9 cellular contexts compared by ENCODE assay signal in genomic region chr19:55178781-55179569, GRCh38. TPM values are rescaled to one million over a fixed set of nuclear protein-coding genes. Genes with fewer than 3 reads are reported as not detected.
DNase-seq lines count a peak whose midpoint lies in the region; ATAC-seq, FAIRE-seq and TF ChIP-seq lines count a peak whose summit lies in the region.
"Had no signal": no experiment of that assay in that cellular context is flagged by ENCODE, and none has a peak within 500 bp of the region (broad histone marks: within the 10 kb centered on the region; RNA-seq: fewer than 3 reads in every experiment).

No MANE protein-coding gene starts in this region.

- H3K27ac Mint-ChIP-seq in astrocyte (ENCODE audit: unreplicated experiment): peak overlapping the region; percentile 78

- H3K4me3 Mint-ChIP-seq in astrocyte (ENCODE audit: unreplicated experiment): peak overlapping the region; percentile 80

- peaks cover 2% of the 10 kb centered on the region for H3K9me3 Mint-ChIP-seq in astrocyte (ENCODE audit: unreplicated experiment)

- peak overlapping the region; percentile 51 for H3K4me3 ChIP-seq in astrocyte (ENCODE audit: insufficient read depth, low read depth, low read length)
- peak overlapping the region; percentile 60 for H3K4me3 ChIP-seq in iPS-11a (ENCODE audit: low read depth, low read length)
- H3K4me3 ChIP-seq in small intestine (ENCODE audit: low read depth in 1 of 2, low read length in 2 of 2): no peak overlapping the region

- H3K36me3 ChIP-seq in astrocyte (ENCODE audit: insufficient read depth, low read length) (no peaks in the 10 kb centered on the region), small intestine (ENCODE audit: control insufficient read depth in 2 of 2, insufficient read depth in 2 of 2, low read length in 2 of 2) (peaks cover 0 to 3% of the 10 kb centered on the region in 2 donors)

- 4 to 9% (median 8%) methylated on average over 56 to 58 of the region's 58 CpGs for WGBS in small intestine, 3 donors

- peak; percentile 78 for ATAC-seq in HG02623 (IDR thresholded peaks at IDR 0.05; ENCODE audit: unreplicated experiment)

- H3K79me2 ChIP-seq in astrocyte (ENCODE audit: insufficient read depth, low read length): no peaks in the 10 kb centered on the region

- H4K20me1 ChIP-seq in astrocyte (ENCODE audit: insufficient read depth, low read length): peaks cover 6% of the 10 kb centered on the region

- H3K4me2 ChIP-seq in astrocyte (ENCODE audit: low read length): peak overlapping the region; percentile 89

- H3K27me3 ChIP-seq in astrocyte (ENCODE audit: insufficient read depth, low read length) (peaks cover 15% of the 10 kb centered on the region), small intestine (ENCODE audit: control insufficient read depth in 2 of 2, insufficient read depth in 2 of 2, low read length in 2 of 2) (peaks cover 7 to 22% of the 10 kb centered on the region in 2 donors)

- DNase-seq in GDM1 (lab: John Stamatoyannopoulos, UW): peak; percentile 68
- peak; percentile 88 for DNase-seq in NCI-H1694 (lab: John Stamatoyannopoulos, UW)
- DNase-seq in T-helper 9 cell: peak; percentile 95
- DNase-seq in astrocyte (ENCODE audit: low read depth): peak; percentile 70
- peak; percentile 64 for DNase-seq in small intestine
- no peak for DNase-seq in HT-29 (ENCODE audit: low spot score)

- H3K9ac ChIP-seq in astrocyte (ENCODE audit: low read length): peak overlapping the region; percentile 62

- FAIRE-seq in astrocyte (lab: Jason Lieb, UNC) (no peak), small intestine (lab: Jason Lieb, UNC) (no peak)

- peaks cover 3% of the 10 kb centered on the region for H3K9me3 ChIP-seq in astrocyte (ENCODE audit: insufficient read depth, low read depth, low read length)
- no peaks in the 10 kb centered on the region for H3K9me3 ChIP-seq in small intestine (ENCODE audit: control insufficient read depth, low read depth)

- no peak for TF ChIP-seq CTCF in astrocyte (IDR thresholded peaks at IDR 0.05; ENCODE audit: insufficient read depth, low read depth, low read length)

- H3K4me1 ChIP-seq in astrocyte (ENCODE audit: insufficient read depth, low read length) (peaks cover 12% of the 10 kb centered on the region), small intestine (ENCODE audit: control insufficient read depth in 2 of 2, insufficient read depth in 1 of 2, low read depth in 1 of 2, low read length in 1 of 2) (peaks cover 0 to 5% of the 10 kb centered on the region in 2 donors)

- H3K4me1 Mint-ChIP-seq in astrocyte (ENCODE audit: low read depth, unreplicated experiment): peaks cover 3% of the 10 kb centered on the region

- H3K27ac ChIP-seq in astrocyte (ENCODE audit: low read depth, low read length) (peak overlapping the region; percentile 50), small intestine (ENCODE audit: low read depth in 1 of 2, low read length in 1 of 2) (no peak overlapping the region)

- peak overlapping the region; percentile 81 for H2AFZ ChIP-seq in astrocyte (ENCODE audit: low read depth, low read length)

- H3K27me3 Mint-ChIP-seq in astrocyte (ENCODE audit: low read depth, unreplicated experiment): peaks cover 61% of the 10 kb centered on the region

- H3K36me3 Mint-ChIP-seq in astrocyte (ENCODE audit: low read depth, unreplicated experiment): no peaks in the 10 kb centered on the region

RNA-seq across cellular contexts. Expression of gene SYT5, which starts 1.1 kb away (rescaled TPM):
- total RNA-seq in astrocyte: 1.1 and 1.9 TPM in 2 replicates
- 1 to 10 TPM in 1 of 3 donors, under 1 TPM in 2; 0.22 to 4.7 (median 0.81) TPM for polyA plus RNA-seq in small intestine
- 0.71 and 1.5 TPM in 2 replicates for total RNA-seq in HT-29 (2014; rRNA removed; shearing (Covaris generic))
- polyA plus RNA-seq: liver had no signal

RNA-seq across cellular contexts. Expression of gene DNAAF3, which starts 12.6 kb away (rescaled TPM):
- total RNA-seq in astrocyte: 1.3 and 1.8 TPM in 2 replicates
- under 1 TPM in 1 of 3 donors, not detected in 2; 0.64 TPM for polyA plus RNA-seq in small intestine
- total RNA-seq in HT-29 (2014; rRNA removed; shearing (Covaris generic)): 17.3 and 21.1 TPM in 2 replicates

RNA-seq across cellular contexts. Expression of gene TNNI3, which starts 21.4 kb away (rescaled TPM):
- total RNA-seq in astrocyte: not detected in 2 replicates
- 10 to 100 TPM in 1 of 3 donors, 1 to 10 TPM in 2; 1.3 to 39.7 (median 1.7) TPM for polyA plus RNA-seq in small intestine
- 11.1 and 20.3 TPM in 2 replicates for total RNA-seq in HT-29 (2014; rRNA removed; shearing (Covaris generic))
- total RNA-seq: liver had no signal
- polyA plus RNA-seq: liver had no signal

RNA-seq across cellular contexts. Expression of gene TNNT1, which starts 30.0 kb away (rescaled TPM):
- total RNA-seq in astrocyte: 7.1 and 8.3 TPM in 2 replicates
- polyA plus RNA-seq in small intestine: 10 to 100 TPM in 1 of 3 donors, 1 to 10 TPM in 1, under 1 TPM in 1; 0.18 to 20.1 (median 9.2) TPM
- 4.5 and 5.0 TPM in 2 replicates for total RNA-seq in HT-29 (2014; rRNA removed; shearing (Covaris generic))

RNA-seq across cellular contexts. Expression of gene PTPRH, which starts 30.3 kb away (rescaled TPM):
- total RNA-seq in astrocyte: 0.99 and 1.0 TPM in 2 replicates
- 100 to 1,000 TPM in 2 of 3 donors, 10 to 100 TPM in 1; 65.7 to 158 (median 114) TPM for polyA plus RNA-seq in small intestine
- 87.1 and 103 TPM in 2 replicates for total RNA-seq in HT-29 (2014; rRNA removed; shearing (Covaris generic))

Comparison
In these comparisons a context has a peak if more than half of its experiments do, and no peak if none do; other contexts are left out.
1. H3K4me3 ChIP-seq: peak in astrocyte (single experiment) and iPS-11a (single experiment); none in small intestine (0 of 2).